10 cellular contexts compared by ENCODE assay signal in the genomic region with DNA sequence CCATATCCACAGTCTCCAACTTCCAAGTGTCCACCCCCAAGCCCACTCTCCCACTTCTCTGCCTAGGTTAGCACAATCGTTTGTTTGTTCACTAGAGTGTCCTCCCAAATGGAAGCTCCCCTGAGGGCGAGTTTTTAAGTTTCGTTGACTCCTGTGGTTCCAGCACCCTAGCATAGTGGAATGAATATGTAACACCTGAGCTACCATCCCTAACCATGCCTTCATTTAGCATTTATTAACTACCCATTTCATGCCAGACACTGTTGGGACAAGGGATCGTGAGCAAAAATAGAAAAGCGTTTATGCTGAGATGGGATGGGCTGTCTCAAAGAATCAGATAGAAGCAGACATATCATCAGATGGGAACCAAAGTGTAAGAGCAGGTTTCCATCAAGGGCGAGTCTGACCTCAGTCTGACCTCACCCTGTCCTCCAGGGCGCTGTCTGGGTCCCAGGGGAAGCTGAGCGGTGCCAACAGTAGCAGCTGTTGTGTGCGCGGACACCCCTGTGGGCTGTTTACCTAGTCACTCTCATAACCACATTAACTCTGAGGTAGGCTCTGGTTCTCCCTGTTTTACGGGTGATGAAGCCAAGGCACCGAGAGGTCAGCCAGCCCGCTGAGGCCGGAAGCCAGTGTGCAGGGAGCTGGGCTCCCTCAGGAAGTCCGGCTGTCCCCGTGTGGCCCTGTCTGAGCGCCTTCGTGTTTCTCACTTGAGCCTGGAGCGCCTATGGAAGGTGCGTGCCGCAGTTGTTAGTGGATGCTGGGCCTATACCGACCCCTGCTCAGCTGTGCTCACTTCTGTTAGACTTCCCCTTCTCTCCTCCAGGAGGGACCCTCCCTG. TPM values are rescaled to one million over a fixed set of nuclear protein-coding genes. Genes with fewer than 3 reads are reported as not detected.
DNase-seq lines count a peak whose midpoint lies in the region; ATAC-seq and TF ChIP-seq lines count a peak whose summit lies in the region.
"Had no signal": no experiment of that assay in that cellular context is flagged by ENCODE, and none has a peak within 500 bp of the region (broad histone marks: within the 10 kb centered on the region; RNA-seq: fewer than 3 reads in every experiment).

No MANE protein-coding gene starts in this region.

- peak overlapping the region in 8 of 9 donors; percentile 1 to 76 (median 34) for H3K27ac Mint-ChIP-seq in naive thymus-derived CD4-positive, alpha-beta T cell

- DNase-seq in DMS153 (lab: John Stamatoyannopoulos, UW) (peak; percentile 68), M059J (ENCODE audit: low read depth) (peak; percentile 36), choroid plexus epithelial cell (ENCODE audit: low read depth) (peak; percentile 56), HK-2 (ENCODE audit: unreplicated experiment) (no peak), HT-29 (ENCODE audit: low spot score) (no peak), GM13976 (ENCODE audit: low spot score) (no peak), NCI-H1694 (lab: John Stamatoyannopoulos, UW) (no peak)
- DNase-seq in naive thymus-derived CD4-positive, alpha-beta T cell: no peak
- DNase-seq: transverse colon had no signal

- H3K27me3 ChIP-seq in naive thymus-derived CD4-positive, alpha-beta T cell (ENCODE audit: control insufficient read depth in 2 of 2, insufficient read depth in 2 of 2, low read length in 2 of 2): no peaks in the 10 kb centered on the region
- H3K27me3 ChIP-seq: transverse colon had no signal

- peak; percentile 31 for ATAC-seq in naive thymus-derived CD4-positive, alpha-beta T cell

- POLR2A ChIA-PET in naive thymus-derived CD4-positive, alpha-beta T cell (lab: Charles Lee): no interaction called here

- H3K9me3 ChIP-seq in naive thymus-derived CD4-positive, alpha-beta T cell (ENCODE audit: control insufficient read depth in 2 of 3, low read length in 3 of 3): no peaks in the 10 kb centered on the region
- H3K9me3 ChIP-seq: transverse colon had no signal

- CTCF ChIA-PET in naive thymus-derived CD4-positive, alpha-beta T cell (lab: Charles Lee): no interaction called here

- peaks cover 0 to 3% (median 0%) of the 10 kb centered on the region in 11 donors for H3K9me3 Mint-ChIP-seq in naive thymus-derived CD4-positive, alpha-beta T cell

- TF ChIP-seq CTCF in choroid plexus epithelial cell (conservative IDR thresholded peaks at IDR 0.05; ENCODE audit: low read depth, low read length) (no peak), GM13976 (IDR thresholded peaks at IDR 0.05; ENCODE audit: borderline replicate concordance, control extremely low read depth, extremely low read depth, insufficient read depth, missing control alignments) (no peak)

- no peak overlapping the region for H3K27ac ChIP-seq in naive thymus-derived CD4-positive, alpha-beta T cell (ENCODE audit: low read depth, low read length)

- H3K4me1 Mint-ChIP-seq in naive thymus-derived CD4-positive, alpha-beta T cell: peaks cover 17 to 37% (median 34%) of the 10 kb centered on the region in 7 donors

- in situ Hi-C loops in GM13976 (cut with MboI; ENCODE audit: low sequenced_read_pairs, unreplicated experiment): no loop called here

- H3K4me1 ChIP-seq in naive thymus-derived CD4-positive, alpha-beta T cell (ENCODE audit: control insufficient read depth in 2 of 2, insufficient read depth in 2 of 2, low read length in 2 of 2): peaks cover 2 to 10% of the 10 kb centered on the region in 2 donors

- H3K36me3 ChIP-seq in naive thymus-derived CD4-positive, alpha-beta T cell (ENCODE audit: control insufficient read depth in 2 of 3, insufficient read depth in 3 of 3, low read length in 3 of 3): peaks cover 18 to 72% (median 21%) of the 10 kb centered on the region in 3 experiments

- intact Hi-C loops in naive thymus-derived CD4-positive, alpha-beta T cell (cut with micrococcal nuclease): loop anchor here in 1 of 2 donors (1.0 kb wide), 1 partner anchor 22 kb away; no protein-coding TSS in a partner anchor

- no peaks in the 10 kb centered on the region for H3K27me3 Mint-ChIP-seq in naive thymus-derived CD4-positive, alpha-beta T cell

- no peak overlapping the region for H3K4me3 ChIP-seq in choroid plexus epithelial cell (ENCODE audit: low read depth, low read length)
- H3K4me3 ChIP-seq in naive thymus-derived CD4-positive, alpha-beta T cell (ENCODE audit: low read length): no peak overlapping the region
- H3K4me3 ChIP-seq: transverse colon had no signal

- H3K36me3 Mint-ChIP-seq in naive thymus-derived CD4-positive, alpha-beta T cell: peaks cover 4 to 38% (median 8%) of the 10 kb centered on the region in 5 donors

- H3K4me3 Mint-ChIP-seq in naive thymus-derived CD4-positive, alpha-beta T cell: peak overlapping the region in 1 of 10 donors; percentile 16

RNA-seq across cellular contexts. Expression of a gene that starts 6.2 kb away (rescaled TPM):
- total RNA-seq in M059J (2014; rRNA removed; shearing (Covaris generic)): 65.8 and 108 TPM in 2 replicates
- total RNA-seq in naive thymus-derived CD4-positive, alpha-beta T cell: 10 to 100 TPM; 29.6 to 86.3 (median 32.5) TPM
- polyA plus RNA-seq in naive thymus-derived CD4-positive, alpha-beta T cell: 10 to 100 TPM; 32.3 to 34.2 TPM
- 73.2 and 88.3 TPM in 2 replicates for total RNA-seq in HT-29 (2014; rRNA removed; shearing (Covaris generic))

RNA-seq across cellular contexts. Expression of a gene that starts 42.4 kb away (rescaled TPM):
- total RNA-seq in M059J (2014; rRNA removed; shearing (Covaris generic)): 0.27 and 1.7 TPM in 2 replicates
- 1 to 10 TPM in 3 of 5 experiments, under 1 TPM in 1, not detected in 1; 0.16 to 4.1 (median 1.6) TPM for total RNA-seq in naive thymus-derived CD4-positive, alpha-beta T cell
- polyA plus RNA-seq in naive thymus-derived CD4-positive, alpha-beta T cell: under 1 TPM; 0.10 to 0.40 TPM
- total RNA-seq in HT-29 (2014; rRNA removed; shearing (Covaris generic)): 0.55 and 0.64 TPM in 2 replicates
- total RNA-seq: mononuclear cell had no signal

RNA-seq across cellular contexts. Expression of a gene that starts 44.4 kb away (rescaled TPM):
- 66.6 TPM in 2 replicates for total RNA-seq in M059J (2014; rRNA removed; shearing (Covaris generic))
- total RNA-seq in naive thymus-derived CD4-positive, alpha-beta T cell: 100 to 1,000 TPM in 4 of 5 experiments, 10 to 100 TPM in 1; 99.4 to 145 (median 109) TPM
- polyA plus RNA-seq in naive thymus-derived CD4-positive, alpha-beta T cell: 10 to 100 TPM; 65.4 to 77.7 TPM
- 49.1 and 52.8 TPM in 2 replicates for total RNA-seq in HT-29 (2014; rRNA removed; shearing (Covaris generic))

RNA-seq across cellular contexts. Expression of a gene that starts 47.1 kb away (rescaled TPM):
- total RNA-seq in M059J (2014; rRNA removed; shearing (Covaris generic)): 46.5 and 48.8 TPM in 2 replicates
- total RNA-seq in naive thymus-derived CD4-positive, alpha-beta T cell: 10 to 100 TPM; 14.3 to 24.0 (median 20.4) TPM
- 10 to 100 TPM; 24.6 to 30.5 TPM for polyA plus RNA-seq in naive thymus-derived CD4-positive, alpha-beta T cell
- total RNA-seq in HT-29 (2014; rRNA removed; shearing (Covaris generic)): 50.1 and 62.1 TPM in 2 replicates

RNA-seq across cellular contexts. Expression of a gene that starts 54.0 kb away (rescaled TPM):
- total RNA-seq in M059J (2014; rRNA removed; shearing (Covaris generic)): 103 and 151 TPM in 2 replicates
- 100 to 1,000 TPM in 1 of 5 experiments, 10 to 100 TPM in 4; 59.2 to 154 (median 70.8) TPM for total RNA-seq in naive thymus-derived CD4-positive, alpha-beta T cell
- 10 to 100 TPM; 42.7 to 51.9 TPM for polyA plus RNA-seq in naive thymus-derived CD4-positive, alpha-beta T cell
- total RNA-seq in HT-29 (2014; rRNA removed; shearing (Covaris generic)): 185 and 194 TPM in 2 replicates

Comparison
In these comparisons a context has a peak if more than half of its experiments do, and no peak if none do; other contexts are left out.
1. DNase-seq: peak in DMS153 (single experiment), M059J (single experiment) and choroid plexus epithelial cell (single experiment); none in naive thymus-derived CD4-positive, alpha-beta T cell (0 of 9), HK-2 (single experiment), HT-29 (single experiment), GM13976 (single experiment) and NCI-H1694 (single experiment).